In genomic region chr6:141301779-141302178, GRCh38 we compare ENCODE assay signal across 22 cellular contexts.
A peak's percentile ranks its signal among the peaks of the same experiment; 100 is the strongest.
DNase-seq lines count a peak whose midpoint lies in the region; ATAC-seq, FAIRE-seq and TF ChIP-seq lines count a peak whose summit lies in the region.
"Had no signal": no experiment of that assay in that cellular context is flagged by ENCODE, and none has a peak within 500 bp of the region (broad histone marks: within the 10 kb centered on the region; RNA-seq: fewer than 3 reads in every experiment).

No MANE protein-coding gene starts in this region.

- no peak for TF ChIP-seq POLR2A in GM12892 (IDR thresholded peaks at IDR 0.05; ENCODE audit: low read depth, low read length)

- DNase-seq in NCI-H69 (lab: John Stamatoyannopoulos, UW) (peak; percentile 48), fibroblast of gingiva (ENCODE audit: low read depth) (peak; percentile 19), left lobe of liver (ENCODE audit: low spot score) (no peak), GM12892 (ENCODE audit: insufficient read length) (no peak)
- DNase-seq in activated CD4-positive, CD25-positive, alpha-beta regulatory T cell treated with anti-CD3 and anti-CD28 coated beads, Interleukin-2, amount 50 U/mL, for 72 hours = no peak
- DNase-seq: Caco-2; CD8-positive, alpha-beta T cell; GDM1; HCEC 1CT; MM.1S; NCI-H2029; NCI-H446 treated with DMSO at 0.1 percent for 48 hours; NCI-H526; PC-9; SJCRH30 had no signal

- FAIRE-seq in G401.6 (lab: Jason Lieb, UNC) (peak; percentile 86), GM12892 (lab: Jason Lieb, UNC) (no peak)
- FAIRE-seq: GM12878, GM19239, H1 had no signal

- ATAC-seq in left lobe of liver (peak; percentile 33), GM18520 (IDR thresholded peaks at IDR 0.05; ENCODE audit: unreplicated experiment) (no peak)
- ATAC-seq: CD8-positive, alpha-beta T cell; GM12878; Right ventricle myocardium inferior; SK-N-SH treated with all-trans-retinoic acid at 6 μM for 48 hours had no signal

Comparison
In these comparisons a context has a peak if more than half of its experiments do, and no peak if none do; other contexts are left out.
1. DNase-seq: peak in NCI-H69 (single experiment) and fibroblast of gingiva (single experiment); none in left lobe of liver (single experiment), activated CD4-positive, CD25-positive, alpha-beta regulatory T cell treated with anti-CD3 and anti-CD28 coated beads, Interleukin-2, amount 50 U/mL, for 72 hours (single experiment) and GM12892 (single experiment).